Comparison of ENCODE assay signal across 14 cellular contexts in genomic region chr17:78180083-78180482, GRCh38. TPM values are rescaled to one million over a fixed set of nuclear protein-coding genes. Genes with fewer than 3 reads are reported as not detected.
DNase-seq lines count a peak whose midpoint lies in the region; ATAC-seq and TF ChIP-seq lines count a peak whose summit lies in the region.
"Had no signal": no experiment of that assay in that cellular context is flagged by ENCODE, and none has a peak within 500 bp of the region (broad histone marks: within the 10 kb centered on the region; RNA-seq: fewer than 3 reads in every experiment).

No MANE protein-coding gene starts in this region.

- TF ChIP-seq EP300 in transverse colon (IDR thresholded peaks at IDR 0.05; ENCODE audit: low read depth), result no peak

- H3K9me3 Mint-ChIP-seq in activated naive CD4-positive, alpha-beta T cell treated with anti-CD3 and anti-CD28 coated beads, Interleukin-2, amount 50 U/mL, for 24 hours, result no peaks in the 10 kb centered on the region
- no peaks in the 10 kb centered on the region for H3K9me3 Mint-ChIP-seq in activated naive CD4-positive, alpha-beta T cell treated with anti-CD3 and anti-CD28 coated beads, Interleukin-2, amount 50 U/mL, for 72 hours
- H3K9me3 Mint-ChIP-seq: brain had no signal

- no peak overlapping the region for H3K27ac Mint-ChIP-seq in activated naive CD4-positive, alpha-beta T cell treated with anti-CD3 and anti-CD28 coated beads, Interleukin-2, amount 50 U/mL, for 24 hours
- H3K27ac Mint-ChIP-seq in activated naive CD4-positive, alpha-beta T cell treated with anti-CD3 and anti-CD28 coated beads, Interleukin-2, amount 50 U/mL, for 72 hours, result no peak overlapping the region

- H3K4me3 ChIP-seq in muscle layer of duodenum (ENCODE audit: low read depth in 1 of 2, low read length in 2 of 2) (peak overlapping the region in 1 of 2 donors; percentile 32), transverse colon (no peak overlapping the region)

- no peak for DNase-seq in activated naive CD4-positive, alpha-beta T cell treated with anti-CD3 and anti-CD28 coated beads, Interleukin-2, amount 50 U/mL, for 72 hours (ENCODE audit: low spot score in 2 of 2)
- DNase-seq in brain pericyte (ENCODE audit: low read depth, low spot score), result peak; percentile 38
- no peak for DNase-seq in transverse colon
- no peak for DNase-seq in stimulated activated naive CD4-positive, alpha-beta T cell (lab: John Stamatoyannopoulos, UW)
- no peak for DNase-seq in stimulated activated naive CD4-positive, alpha-beta T cell treated with Interleukin-2 at 50 U/mL for 16 hours (lab: John Stamatoyannopoulos, UW)
- DNase-seq: foreskin melanocyte; stimulated activated CD4-positive, alpha-beta T cell treated with anti-CD3 and anti-CD28 coated beads, Interleukin-15, amount 100 ng/mL, for 24 hours had no signal

- H3K27me3 ChIP-seq in muscle layer of duodenum (ENCODE audit: low read depth, low read length), result no peaks in the 10 kb centered on the region
- no peaks in the 10 kb centered on the region for H3K27me3 ChIP-seq in transverse colon

- no peaks in the 10 kb centered on the region for H3K36me3 ChIP-seq in muscle layer of duodenum (ENCODE audit: control insufficient read depth in 1 of 2, insufficient read depth in 2 of 2, low read length in 2 of 2)
- no peaks in the 10 kb centered on the region for H3K36me3 ChIP-seq in transverse colon

- peaks cover 24% of the 10 kb centered on the region for H3K4me1 Mint-ChIP-seq in activated naive CD4-positive, alpha-beta T cell treated with anti-CD3 and anti-CD28 coated beads, Interleukin-2, amount 50 U/mL, for 24 hours

- no peaks in the 10 kb centered on the region for H3K27me3 Mint-ChIP-seq in activated naive CD4-positive, alpha-beta T cell treated with anti-CD3 and anti-CD28 coated beads, Interleukin-2, amount 50 U/mL, for 24 hours
- H3K27me3 Mint-ChIP-seq: brain had no signal

- no peak for TF ChIP-seq POLR2A in transverse colon (IDR thresholded peaks at IDR 0.05)

- peak overlapping the region; percentile 36 for H3K4me3 Mint-ChIP-seq in activated naive CD4-positive, alpha-beta T cell treated with anti-CD3 and anti-CD28 coated beads, Interleukin-2, amount 50 U/mL, for 24 hours
- H3K4me3 Mint-ChIP-seq: brain had no signal

- 50 to 68% methylated on average over 1 to 14 of the region's 14 CpGs for WGBS in transverse colon (ENCODE audit: low coverage in 1 of 2), 2 donors

- H3K4me1 ChIP-seq in muscle layer of duodenum (ENCODE audit: control insufficient read depth in 1 of 2, insufficient read depth in 2 of 2, low read length in 2 of 2) (peaks cover 18 to 39% of the 10 kb centered on the region in 2 donors), transverse colon (peaks cover 19 to 55% (median 41%) of the 10 kb centered on the region in 4 donors)

- no peak for TF ChIP-seq CTCF in transverse colon (IDR thresholded peaks at IDR 0.05)

- intact Hi-C loops in transverse colon (cut with DNase I; ENCODE audit: low total_unique reads), result no loop called here

- in situ Hi-C loops in transverse colon (cut with MboI; ENCODE audit: low pct_ligation_motif_present in 1 of 4, low pct_unique_long_range_greater_than_20kb in 1 of 4, low sequenced_read_pairs in 3 of 4), result no loop called here

- H3K27ac ChIP-seq in muscle layer of duodenum (ENCODE audit: low read length) (peak overlapping the region; percentile 79), transverse colon (peak overlapping the region; percentile 70 to 83 (median 72))

- H3K9me3 ChIP-seq in muscle layer of duodenum (ENCODE audit: control insufficient read depth in 1 of 2, low read length in 2 of 2), result no peaks in the 10 kb centered on the region
- no peaks in the 10 kb centered on the region for H3K9me3 ChIP-seq in transverse colon

- ATAC-seq in activated naive CD4-positive, alpha-beta T cell treated with anti-CD3 and anti-CD28 coated beads, Interleukin-2, amount 50 U/mL, for 72 hours, result no peak
- ATAC-seq in GM18870 (IDR thresholded peaks at IDR 0.05; ENCODE audit: unreplicated experiment), result no peak
- ATAC-seq: Right ventricle myocardium inferior had no signal

- no peaks in the 10 kb centered on the region for H3K36me3 Mint-ChIP-seq in activated naive CD4-positive, alpha-beta T cell treated with anti-CD3 and anti-CD28 coated beads, Interleukin-2, amount 50 U/mL, for 24 hours
- peaks cover 46 to 60% of the 10 kb centered on the region in 2 donors for H3K36me3 Mint-ChIP-seq in activated naive CD4-positive, alpha-beta T cell treated with anti-CD3 and anti-CD28 coated beads, Interleukin-2, amount 50 U/mL, for 72 hours
- H3K36me3 Mint-ChIP-seq: brain had no signal

RNA-seq across cellular contexts. Expression of gene TK1, which starts 6.8 kb away (rescaled TPM):
- 100 to 1,000 TPM; 129 to 234 TPM for total RNA-seq in activated naive CD4-positive, alpha-beta T cell treated with anti-CD3 and anti-CD28 coated beads, Interleukin-2, amount 50 U/mL, for 72 hours
- total RNA-seq in transverse colon, result 10 to 100 TPM in 1 of 4 donors, 1 to 10 TPM in 3; 7.4 to 27.9 (median 9.4) TPM

RNA-seq across cellular contexts. Expression of gene AFMID, which starts 7.1 kb away (rescaled TPM):
- total RNA-seq in activated naive CD4-positive, alpha-beta T cell treated with anti-CD3 and anti-CD28 coated beads, Interleukin-2, amount 50 U/mL, for 72 hours, result 10 to 100 TPM; 27.1 to 60.6 TPM
- total RNA-seq in transverse colon, result 10 to 100 TPM; 33.7 to 82.4 (median 60.4) TPM

RNA-seq across cellular contexts. Expression of gene SYNGR2, which starts 11.7 kb away (rescaled TPM):
- total RNA-seq in activated naive CD4-positive, alpha-beta T cell treated with anti-CD3 and anti-CD28 coated beads, Interleukin-2, amount 50 U/mL, for 72 hours, result 10 to 100 TPM; 84.0 to 92.7 TPM
- 100 to 1,000 TPM; 102 to 121 (median 106) TPM for total RNA-seq in transverse colon

RNA-seq across cellular contexts. Expression of gene C17orf99, which starts 33.9 kb away (rescaled TPM):
- not detected for total RNA-seq in activated naive CD4-positive, alpha-beta T cell treated with anti-CD3 and anti-CD28 coated beads, Interleukin-2, amount 50 U/mL, for 72 hours
- not detected for total RNA-seq in transverse colon
- total RNA-seq: G401, mesenteric fat pad, Right ventricle myocardium inferior had no signal

RNA-seq across cellular contexts. Expression of gene BIRC5, which starts 34.0 kb away (rescaled TPM):
- total RNA-seq in activated naive CD4-positive, alpha-beta T cell treated with anti-CD3 and anti-CD28 coated beads, Interleukin-2, amount 50 U/mL, for 72 hours, result 100 to 1,000 TPM in 1 of 2 donors, 10 to 100 TPM in 1; 87.4 to 106 TPM
- 1 to 10 TPM; 1.2 to 7.9 (median 3.6) TPM for total RNA-seq in transverse colon
- total RNA-seq: mesenteric fat pad had no signal

Comparison
In these comparisons a context has a peak if more than half of its experiments do, and no peak if none do; other contexts are left out.
1. RNA of gene TK1, which starts 6.8 kb away (total RNA-seq): 129 to 234 TPM in activated naive CD4-positive, alpha-beta T cell treated with anti-CD3 and anti-CD28 coated beads, Interleukin-2, amount 50 U/mL, for 72 hours; 7.4 to 27.9 TPM in transverse colon; every median in the first group is over 4 times any median in the second.